ENCODE assay signal across 12 cellular contexts in genomic region chr16:50172195-50172922, GRCh38.
"Had no signal": no experiment of that assay in that cellular context is flagged by ENCODE, and none has a peak within 500 bp of the region (broad histone marks: within the 10 kb centered on the region; RNA-seq: fewer than 3 reads in every experiment).

No MANE protein-coding gene starts in this region.

- H3K9me3 Mint-ChIP-seq: T-helper 2 cell treated with Interferon-gamma antibody and Interleukin-4, amounts not matched to agents 5 μg/mL and 100 μg/mL, for 36 hours had no signal

- H3K27ac Mint-ChIP-seq: T-helper 2 cell treated with Interferon-gamma antibody and Interleukin-4, amounts not matched to agents 5 μg/mL and 100 μg/mL, for 36 hours had no signal

- ATAC-seq: foreskin keratinocyte; left cardiac atrium; mucosa of descending colon; naive thymus-derived CD8-positive, alpha-beta T cell had no signal

- H3K4me3 Mint-ChIP-seq: T-helper 2 cell treated with Interferon-gamma antibody and Interleukin-4, amounts not matched to agents 5 μg/mL and 100 μg/mL, for 36 hours had no signal

- DNase-seq: activated CD4-positive, alpha-beta T cell treated with anti-CD3 and anti-CD28 coated beads, Interleukin-2, amount 50 U/mL, for 48 hours; activated effector memory CD4-positive, alpha-beta T cell treated with Interleukin-2 at 50 U/mL for 16 hours; caudate nucleus; colonic mucosa; effector CD4-positive, alpha-beta T cell; foreskin keratinocyte; left cardiac atrium; mammary epithelial cell; mucosa of descending colon; naive thymus-derived CD8-positive, alpha-beta T cell; sigmoid colon had no signal

- H3K27me3 Mint-ChIP-seq: naive thymus-derived CD8-positive, alpha-beta T cell had no signal
